ENCODE assay signal across 2 cellular contexts in genomic region chr2:63093512-63093911, GRCh38.
TF ChIP-seq lines count a peak whose summit lies in the region.

No MANE protein-coding gene starts in this region.

TF ChIP-seq in GM23338, 12 proteins besides CTCF, POLR2A, EP300 and RAD21:
- TF ChIP-seq EZH2phosphoT487 (IDR thresholded peaks at IDR 0.05; ENCODE audit: unreplicated experiment) (no peak), JUNB (IDR thresholded peaks at IDR 0.05; ENCODE audit: unreplicated experiment) (no peak), CREB1 (CRISPR knock-in tag; IDR thresholded peaks at IDR 0.05; ENCODE audit: low read depth) (no peak), ZNF331 (CRISPR knock-in tag; IDR thresholded peaks at IDR 0.05; ENCODE audit: low read depth) (no peak), ETS1 (IDR thresholded peaks at IDR 0.05) (no peak), REST (IDR thresholded peaks at IDR 0.05; ENCODE audit: unreplicated experiment) (no peak), STAT1 (IDR thresholded peaks at IDR 0.05; ENCODE audit: unreplicated experiment) (no peak), ZNF114 (CRISPR knock-in tag; IDR thresholded peaks at IDR 0.05) (no peak), NANOG (IDR thresholded peaks at IDR 0.05; ENCODE audit: borderline replicate concordance) (no peak), ZNF462 (CRISPR knock-in tag; IDR thresholded peaks at IDR 0.05) (no peak), EZH2 (IDR thresholded peaks at IDR 0.05; ENCODE audit: low read depth, unreplicated experiment) (no peak)

TF ChIP-seq in H1, 55 proteins besides CTCF, POLR2A, EP300 and RAD21:
- TF ChIP-seq SIX5 (IDR thresholded peaks at IDR 0.05; ENCODE audit: low read depth, low read length) (no peak), MAFK (IDR thresholded peaks at IDR 0.05; ENCODE audit: low read depth, low read length) (no peak), KDM4A (IDR thresholded peaks at IDR 0.05; ENCODE audit: low read depth, low read length, severe bottlenecking) (no peak)
